ENCODE assay signal across 8 cellular contexts in the genomic region with DNA sequence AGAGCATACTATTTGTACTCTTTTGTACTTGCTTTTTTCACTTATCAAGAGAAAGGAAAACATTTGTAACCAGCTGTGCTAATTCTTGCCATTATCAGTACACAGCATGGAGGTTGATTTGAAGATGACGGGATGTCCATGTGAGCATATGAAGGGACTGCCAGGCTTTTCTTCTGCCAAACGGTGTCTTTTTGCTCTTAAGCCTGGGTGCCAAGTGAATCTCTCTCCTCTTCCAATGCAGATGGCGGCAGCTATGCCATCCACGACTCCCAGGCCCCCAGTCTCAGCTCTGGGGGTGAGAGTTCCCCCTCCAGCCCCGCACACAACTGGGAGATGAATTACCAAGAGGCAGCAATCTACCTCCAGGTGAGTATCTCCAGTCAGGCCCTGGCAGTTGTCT. TPM values are rescaled to one million over a fixed set of nuclear protein-coding genes. Genes with fewer than 3 reads are reported as not detected.
DNase-seq lines count a peak whose midpoint lies in the region; ATAC-seq and TF ChIP-seq lines count a peak whose summit lies in the region.

No MANE protein-coding gene starts in this region.

- no peaks in the 10 kb centered on the region for H3K9me3 ChIP-seq in HUES48 (ENCODE audit: control insufficient read depth, insufficient read depth, low read length)
- H3K9me3 ChIP-seq in heart right ventricle = no peaks in the 10 kb centered on the region
- H3K9me3 ChIP-seq in spleen = no peaks in the 10 kb centered on the region
- H3K9me3 ChIP-seq in SJCRH30 (replicated peaks) = no peaks in the 10 kb centered on the region; the same call in 1 of the 2 replicates

- ATAC-seq in heart right ventricle (peak in 5 of 8 donors; percentile 2 to 37 (median 8)), HG03159 (IDR thresholded peaks at IDR 0.05; ENCODE audit: unreplicated experiment) (no peak)

- DNase-seq in RWPE1 (ENCODE audit: low spot score) = no peak
- DNase-seq in heart right ventricle = no peak
- DNase-seq in spleen = no peak
- no peak for DNase-seq in SJCRH30
- no peak for DNase-seq in NCI-H1048 (lab: John Stamatoyannopoulos, UW)
- no peak for DNase-seq in HuH-7 (ENCODE audit: low spot score)

- no peak for TF ChIP-seq CTCF in RWPE1 (conservative IDR thresholded peaks at IDR 0.05; ENCODE audit: low read depth)
- TF ChIP-seq CTCF in heart right ventricle (IDR thresholded peaks at IDR 0.05) = no peak
- no peak for TF ChIP-seq CTCF in spleen (IDR thresholded peaks at IDR 0.05 in 8 of 11, conservative IDR thresholded peaks at IDR 0.05 in 3 of 11)

- POLR2A ChIA-PET in RWPE1 (lab: Yijun Ruan, JAX; ENCODE audit: low non-redundant PET) = no interaction called here

- peaks cover 9% of the 10 kb centered on the region for H3K4me1 ChIP-seq in HUES48 (ENCODE audit: control insufficient read depth, insufficient read depth, low read length)
- H3K4me1 ChIP-seq in heart right ventricle = peaks cover 15 to 54% (median 50%) of the 10 kb centered on the region in 9 donors
- H3K4me1 ChIP-seq in spleen = peaks cover 37 to 58% (median 45%) of the 10 kb centered on the region in 6 donors
- peaks cover 17% of the 10 kb centered on the region for H3K4me1 ChIP-seq in SJCRH30

- H3K27ac ChIP-seq in HUES48 (ENCODE audit: low read depth, low read length) (peak overlapping the region; percentile 74), RWPE1 (peak overlapping the region; percentile 11; the same call in 1 of the 2 replicates), heart right ventricle (peak overlapping the region; percentile 39 to 89 (median 80)), spleen (peak overlapping the region in 7 of 8 donors; percentile 17 to 77 (median 68)), SJCRH30 (no peak overlapping the region)

- CTCF ChIA-PET in RWPE1 (lab: Yijun Ruan, JAX) = interaction anchor here (0.6 kb wide), 1 partner anchor 18 kb away, joined by 3 read pairs; no protein-coding TSS in a partner anchor

- H3K9ac ChIP-seq in HUES48 (ENCODE audit: low read depth, low read length) = no peak overlapping the region

- intact Hi-C loops in heart right ventricle (cut with DNase I) (loop anchor here in 1 of 10 donors (5.0 kb wide), 1 partner anchor 38 kb away; a partner anchor contains a TSS), spleen (cut with DNase I; ENCODE audit: low total_unique reads) (no loop called here)

- H3K4me3 ChIP-seq in HUES48 (ENCODE audit: low read depth, low read length) = no peak overlapping the region
- H3K4me3 ChIP-seq in heart right ventricle = no peak overlapping the region
- no peak overlapping the region for H3K4me3 ChIP-seq in spleen
- no peak overlapping the region for H3K4me3 ChIP-seq in SJCRH30

- WGBS in heart right ventricle, 2 donors = 54 to 56% methylated on average over 5 of the region's 5 CpGs
- WGBS in spleen, 5 donors = 74 to 90% (median 82%) methylated on average over 4 to 5 of the region's 5 CpGs

- H3K27me3 ChIP-seq in HUES48 (ENCODE audit: control insufficient read depth, insufficient read depth, low read length) (no peaks in the 10 kb centered on the region), heart right ventricle (no peaks in the 10 kb centered on the region), spleen (replicated peaks in 1 of 7) (no peaks in the 10 kb centered on the region), SJCRH30 (no peaks in the 10 kb centered on the region)

- peaks cover 3% of the 10 kb centered on the region; the same call in 1 of the 2 replicates for H3K36me3 ChIP-seq in HUES48 (ENCODE audit: control insufficient read depth, insufficient read depth, low read length)
- H3K36me3 ChIP-seq in heart right ventricle = peaks cover 0 to 49% (median 0%) of the 10 kb centered on the region in 9 donors
- peaks cover 0 to 29% (median 4%) of the 10 kb centered on the region in 6 donors for H3K36me3 ChIP-seq in spleen
- H3K36me3 ChIP-seq in SJCRH30 = no peaks in the 10 kb centered on the region

- TF ChIP-seq POLR2A in spleen (IDR thresholded peaks at IDR 0.05) = no peak

RNA-seq across cellular contexts. Expression of a gene that starts 38.9 kb away (rescaled TPM):
- total RNA-seq in heart right ventricle (100 to 1,000 TPM in 8 of 10 donors, 10 to 100 TPM in 2; 81.9 to 163 (median 127) TPM), spleen (10 to 100 TPM; 44.6 to 90.1 (median 51.9) TPM)
- polyA plus RNA-seq in heart right ventricle (100 to 1,000 TPM in 1 of 2 donors, 10 to 100 TPM in 1; 16.4 to 147 TPM), spleen (10 to 100 TPM; 15.5 to 28.9 (median 27.8) TPM)
- total RNA-seq in SJCRH30 (2014; rRNA removed; shearing (Covaris generic)) = 14.3 and 18.4 TPM in 2 replicates
